34 cellular contexts compared by ENCODE assay signal in the genomic region with DNA sequence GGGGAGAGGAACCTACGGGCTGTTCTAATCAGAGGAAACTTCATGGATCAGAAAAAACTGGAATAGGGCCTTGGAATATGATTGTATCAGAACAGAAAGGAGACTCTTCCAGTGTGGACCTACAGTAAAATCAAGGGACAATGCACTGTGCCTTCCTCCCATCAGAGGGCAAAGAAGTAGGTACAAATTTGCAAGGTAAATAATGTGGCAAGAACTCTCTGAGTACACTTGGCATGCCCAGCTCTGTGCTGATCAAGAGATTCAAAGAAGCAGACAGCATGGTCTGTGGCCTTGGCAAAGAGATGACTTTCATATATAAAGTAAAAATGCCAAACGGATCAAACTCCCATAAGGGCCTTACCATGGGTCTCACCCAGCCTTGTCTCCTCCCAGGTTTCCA.
"Had no signal": no experiment of that assay in that cellular context is flagged by ENCODE, and none has a peak within 500 bp of the region (broad histone marks: within the 10 kb centered on the region; RNA-seq: fewer than 3 reads in every experiment).

No MANE protein-coding gene starts in this region.

- H3K4me1 ChIP-seq: adrenal gland, body of pancreas, breast epithelium had no signal

- ATAC-seq: activated CD8-positive, alpha-beta T cell treated with anti-CD3 and anti-CD28 coated beads for 36 hours; activated naive CD4-positive, alpha-beta T cell treated with anti-CD3 and anti-CD28 coated beads, Interleukin-2, amount 50 U/mL, for 72 hours; activated T-cell treated with anti-CD3 and anti-CD28 coated beads, Interleukin-2, amount 50 U/mL, for 4 hours; activated T-cell treated with anti-CD3 and anti-CD28 coated beads, Interleukin-2, amount 50 U/mL, for 72 hours; activated T-helper 17 cell treated with anti-CD3 and anti-CD28 coated beads, Interleukin-2, amount 50 U/mL, for 72 hours; body of pancreas had no signal

- H3K27me3 ChIP-seq: adrenal gland, body of pancreas, brain microvascular endothelial cell, breast epithelium had no signal

- H3K36me3 ChIP-seq: adrenal gland, brain microvascular endothelial cell, breast epithelium had no signal

- DNase-seq: activated B cell treated with CpG ODN at 0.5 μM for 24 hours; activated CD4-positive, alpha-beta memory T cell treated with anti-CD3 and anti-CD28 coated beads for 36 hours; activated CD4-positive, alpha-beta T cell treated with anti-CD3 and anti-CD28 coated beads for 4 hours; activated CD4-positive, alpha-beta T cell treated with anti-CD3 and anti-CD28 coated beads, Interleukin-2, amount 10 ng/mL, durations not matched to agents 24 days and 14 days; activated CD4-positive, alpha-beta T cell treated with anti-CD3 and anti-CD28 coated beads, Interleukin-2, amount 50 U/mL, for 1 hour; activated CD4-positive, alpha-beta T cell treated with anti-CD3 and anti-CD28 coated beads, Interleukin-2, amount 50 U/mL, for 4 hours; activated CD4-positive, CD25-positive, alpha-beta regulatory T cell treated with anti-CD3 and anti-CD28 coated beads, Interleukin-2, amount 50 U/mL, for 72 hours; activated CD8-positive, alpha-beta memory T cell treated with anti-CD3 and anti-CD28 coated beads, Interleukin-2, amount 50 U/mL, for 4 hours; activated CD8-positive, alpha-beta T cell treated with anti-CD3 and anti-CD28 coated beads for 36 hours; activated effector memory CD4-positive, alpha-beta T cell treated with anti-CD3 and anti-CD28 coated beads, Interleukin-2, amount 50 U/mL, for 16 hours; activated gamma-delta T cell treated with Interleukin-2 at 50 U/mL for 16 hours; activated naive CD4-positive, alpha-beta T cell; activated naive CD4-positive, alpha-beta T cell treated with anti-CD3 and anti-CD28 coated beads for 36 hours; activated naive CD4-positive, alpha-beta T cell treated with anti-CD3 and anti-CD28 coated beads, Interleukin-2, amount 50 U/mL, for 16 hours; activated naive CD8-positive, alpha-beta T cell treated with anti-CD3 and anti-CD28 coated beads for 36 hours; activated T-cell treated with anti-CD3 and anti-CD28 coated beads for 4 hours; activated T-cell treated with anti-CD3 and anti-CD28 coated beads, Interleukin-2, amount 50 U/mL, for 1 hour; activated T-cell treated with anti-CD3 and anti-CD28 coated beads, Interleukin-2, amount 50 U/mL, for 4 hours; activated T-cell treated with anti-CD3 and anti-CD28 coated beads, Interleukin-2, amount 50 U/mL, for 72 hours; amniotic stem cell; aorta; body of pancreas; brain microvascular endothelial cell; central memory CD4-positive, alpha-beta T cell; T-helper 1 cell; T-helper 2 cell; T-helper 9 cell had no signal

- H3K9me3 ChIP-seq: adrenal gland, body of pancreas, breast epithelium had no signal

- FAIRE-seq: astrocyte, TTC549 had no signal

- H3K4me3 ChIP-seq: adrenal gland, body of pancreas, breast epithelium had no signal

- H3K27ac ChIP-seq: adrenal gland, body of pancreas, brain microvascular endothelial cell, breast epithelium, VCaP had no signal
